11 cellular contexts compared by ENCODE assay signal in genomic region chr19:19417618-19418270, GRCh38. TPM values are rescaled to one million over a fixed set of nuclear protein-coding genes. Genes with fewer than 3 reads are reported as not detected.
DNase-seq lines count a peak whose midpoint lies in the region; ATAC-seq and TF ChIP-seq lines count a peak whose summit lies in the region.
"Had no signal": no experiment of that assay in that cellular context is flagged by ENCODE, and none has a peak within 500 bp of the region (broad histone marks: within the 10 kb centered on the region; RNA-seq: fewer than 3 reads in every experiment).

No MANE protein-coding gene starts in this region.

- H3K9ac ChIP-seq in endodermal cell (ENCODE audit: extremely low read depth, low read length, poor library complexity, severe bottlenecking), result no peak overlapping the region

- H3K4me3 ChIP-seq in SJCRH30 (no peak overlapping the region), endodermal cell (ENCODE audit: low read length) (no peak overlapping the region)

- H3K27ac ChIP-seq in SJCRH30 (peak overlapping the region; percentile 91), endodermal cell (ENCODE audit: low read depth, low read length) (no peak overlapping the region)

- TF ChIP-seq CTCF in endodermal cell (conservative IDR thresholded peaks at IDR 0.05) (no peak), osteocyte (IDR thresholded peaks at IDR 0.05) (no peak)

- H3K36me3 ChIP-seq in SJCRH30 (no peaks in the 10 kb centered on the region), endodermal cell (ENCODE audit: control insufficient read depth, insufficient read depth, low read length) (no peaks in the 10 kb centered on the region)

- ATAC-seq in activated naive CD4-positive, alpha-beta T cell treated with anti-CD3 and anti-CD28 coated beads, Interleukin-2, amount 50 U/mL, for 72 hours, result no peak
- ATAC-seq in stimulated activated effector memory CD8-positive, alpha-beta T cell treated with anti-CD3 and anti-CD28 coated beads, Interleukin-12 subunit alpha, Interleukin-12 subunit beta, amount 100 ng/mL, for 72 hours, result no peak
- no peak for ATAC-seq in GM21825 (IDR thresholded peaks at IDR 0.05; ENCODE audit: unreplicated experiment)

- H3K27me3 ChIP-seq in SJCRH30, result no peaks in the 10 kb centered on the region
- H3K27me3 ChIP-seq in endodermal cell (ENCODE audit: control insufficient read depth, insufficient read depth, low read length, poor library complexity, severe bottlenecking), result no peaks in the 10 kb centered on the region

- no peak for DNase-seq in activated naive CD4-positive, alpha-beta T cell treated with anti-CD3 and anti-CD28 coated beads, Interleukin-2, amount 50 U/mL, for 72 hours (ENCODE audit: low spot score in 2 of 2)
- no peak for DNase-seq in activated naive CD4-positive, alpha-beta T cell treated with anti-CD3 and anti-CD28 coated beads, Interleukin-2, amount 50 U/mL, for 16 hours
- DNase-seq in SJCRH30 (peak; percentile 93 to 97), endodermal cell (no peak), osteocyte (ENCODE audit: extremely low spot score, unreplicated experiment) (no peak), kidney tubule cell (ENCODE audit: low spot score) (no peak)
- no peak for DNase-seq in stimulated activated effector memory CD8-positive, alpha-beta T cell treated with anti-CD3 and anti-CD28 coated beads, Interleukin-12 subunit alpha, Interleukin-12 subunit beta, amount 100 ng/mL, for 72 hours (ENCODE audit: low spot score in 2 of 2)
- DNase-seq: DMS53, NCI-H226 had no signal

- H3K9me3 ChIP-seq in SJCRH30 (replicated peaks), result no peaks in the 10 kb centered on the region
- H3K9me3 ChIP-seq in endodermal cell (ENCODE audit: control insufficient read depth, low read length), result no peaks in the 10 kb centered on the region

- no peaks in the 10 kb centered on the region for H3K27me3 Mint-ChIP-seq in endodermal cell (ENCODE audit: insufficient read depth)
- no peaks in the 10 kb centered on the region for H3K27me3 Mint-ChIP-seq in osteocyte (ENCODE audit: unreplicated experiment)
- H3K27me3 Mint-ChIP-seq: dendritic cell treated with granulocyte-macrophage colony-stimulating factor and Interleukin-4, amounts not matched to agents 40 ng/mL and 50 ng/mL, for 4 days had no signal

- no peak overlapping the region for H3K4me3 Mint-ChIP-seq in endodermal cell
- peak overlapping the region; percentile 33 for H3K4me3 Mint-ChIP-seq in stimulated activated effector memory CD8-positive, alpha-beta T cell treated with anti-CD3 and anti-CD28 coated beads, Interleukin-12 subunit alpha, Interleukin-12 subunit beta, amount 100 ng/mL, for 72 hours
- no peak overlapping the region for H3K4me3 Mint-ChIP-seq in osteocyte (ENCODE audit: unreplicated experiment)
- H3K4me3 Mint-ChIP-seq: dendritic cell treated with granulocyte-macrophage colony-stimulating factor and Interleukin-4, amounts not matched to agents 40 ng/mL and 50 ng/mL, for 4 days had no signal

- peaks cover 2% of the 10 kb centered on the region for H3K4me1 Mint-ChIP-seq in endodermal cell
- H3K4me1 Mint-ChIP-seq in stimulated activated effector memory CD8-positive, alpha-beta T cell treated with anti-CD3 and anti-CD28 coated beads, Interleukin-12 subunit alpha, Interleukin-12 subunit beta, amount 100 ng/mL, for 72 hours, result peaks cover 77% of the 10 kb centered on the region
- peaks cover 13% of the 10 kb centered on the region for H3K4me1 Mint-ChIP-seq in osteocyte (ENCODE audit: unreplicated experiment)

- H3K9me3 Mint-ChIP-seq in activated naive CD4-positive, alpha-beta T cell treated with anti-CD3 and anti-CD28 coated beads, Interleukin-2, amount 50 U/mL, for 72 hours, result no peaks in the 10 kb centered on the region
- H3K9me3 Mint-ChIP-seq in endodermal cell (no peaks in the 10 kb centered on the region), osteocyte (ENCODE audit: unreplicated experiment) (no peaks in the 10 kb centered on the region)
- no peaks in the 10 kb centered on the region for H3K9me3 Mint-ChIP-seq in stimulated activated effector memory CD8-positive, alpha-beta T cell treated with anti-CD3 and anti-CD28 coated beads, Interleukin-12 subunit alpha, Interleukin-12 subunit beta, amount 100 ng/mL, for 72 hours
- H3K9me3 Mint-ChIP-seq: dendritic cell treated with granulocyte-macrophage colony-stimulating factor and Interleukin-4, amounts not matched to agents 40 ng/mL and 50 ng/mL, for 4 days had no signal

- peak overlapping the region; percentile 80 for H3K27ac Mint-ChIP-seq in activated naive CD4-positive, alpha-beta T cell treated with anti-CD3 and anti-CD28 coated beads, Interleukin-2, amount 50 U/mL, for 72 hours
- H3K27ac Mint-ChIP-seq in endodermal cell, result peak overlapping the region; percentile 5
- H3K27ac Mint-ChIP-seq in stimulated activated effector memory CD8-positive, alpha-beta T cell treated with anti-CD3 and anti-CD28 coated beads, Interleukin-12 subunit alpha, Interleukin-12 subunit beta, amount 100 ng/mL, for 72 hours, result peak overlapping the region; percentile 70
- H3K27ac Mint-ChIP-seq in osteocyte (ENCODE audit: unreplicated experiment), result no peak overlapping the region

- H3K36me3 Mint-ChIP-seq in activated naive CD4-positive, alpha-beta T cell treated with anti-CD3 and anti-CD28 coated beads, Interleukin-2, amount 50 U/mL, for 72 hours, result peaks cover 0 to 29% of the 10 kb centered on the region in 2 donors
- H3K36me3 Mint-ChIP-seq in endodermal cell (ENCODE audit: low read depth) (peaks cover 15% of the 10 kb centered on the region), osteocyte (ENCODE audit: unreplicated experiment) (no peaks in the 10 kb centered on the region)
- peaks cover 53% of the 10 kb centered on the region for H3K36me3 Mint-ChIP-seq in stimulated activated effector memory CD8-positive, alpha-beta T cell treated with anti-CD3 and anti-CD28 coated beads, Interleukin-12 subunit alpha, Interleukin-12 subunit beta, amount 100 ng/mL, for 72 hours

- H3K4me1 ChIP-seq in SJCRH30 (peaks cover 46% of the 10 kb centered on the region), endodermal cell (ENCODE audit: control insufficient read depth, insufficient read depth, low read length) (no peaks in the 10 kb centered on the region)

- 88 to 90% methylated on average over 6 to 10 of the region's 10 CpGs for WGBS in endodermal cell (ENCODE audit: insufficient coverage in 1 of 2, insufficient read length in 1 of 2), 2 experiments

RNA-seq across cellular contexts. Expression of gene GATAD2A, which starts 12.3 kb away (rescaled TPM):
- total RNA-seq in activated naive CD4-positive, alpha-beta T cell treated with anti-CD3 and anti-CD28 coated beads, Interleukin-2, amount 50 U/mL, for 72 hours, result 100 to 1,000 TPM; 122 to 134 TPM
- 99.6 and 101 TPM in 2 replicates for total RNA-seq in SJCRH30 (2014; rRNA removed; shearing (Covaris generic))
- 100 to 1,000 TPM; 115 to 126 TPM for total RNA-seq in endodermal cell
- 62.7 TPM for polyA plus RNA-seq in endodermal cell (2013, experiment 1 of 2)
- polyA plus RNA-seq in endodermal cell (2013, experiment 2 of 2), result 56.7 TPM
- 75.6 and 81.3 TPM in 2 replicates for total RNA-seq in osteocyte

Comparison
In these comparisons a context has a peak if more than half of its experiments do, and no peak if none do; other contexts are left out.
1. DNase-seq: peak in SJCRH30 (2 of 2); none in activated naive CD4-positive, alpha-beta T cell treated with anti-CD3 and anti-CD28 coated beads, Interleukin-2, amount 50 U/mL, for 72 hours (0 of 2), activated naive CD4-positive, alpha-beta T cell treated with anti-CD3 and anti-CD28 coated beads, Interleukin-2, amount 50 U/mL, for 16 hours (single experiment), endodermal cell (single experiment), stimulated activated effector memory CD8-positive, alpha-beta T cell treated with anti-CD3 and anti-CD28 coated beads, Interleukin-12 subunit alpha, Interleukin-12 subunit beta, amount 100 ng/mL, for 72 hours (0 of 2), osteocyte (single experiment) and kidney tubule cell (single experiment).